In the genomic region with DNA sequence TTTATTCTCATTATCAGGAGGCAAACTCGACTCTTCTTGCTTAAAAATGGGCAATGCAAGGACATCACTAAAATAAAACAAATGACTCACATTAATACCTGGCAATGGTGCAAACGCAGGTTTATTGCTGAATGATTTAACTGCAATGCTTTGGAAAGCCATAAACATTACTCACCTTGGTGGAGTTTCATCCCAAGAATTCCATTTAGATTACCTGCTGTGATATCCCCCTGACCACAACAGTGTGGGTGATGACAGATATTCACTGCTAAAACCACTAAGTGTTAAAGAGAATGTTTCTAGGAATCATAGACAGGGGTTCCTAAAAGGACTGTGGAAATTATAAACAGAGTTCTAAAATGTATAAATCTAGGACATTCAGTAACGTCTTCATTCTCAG, we compare ENCODE assay signal across 19 cellular contexts. TPM values are rescaled to one million over a fixed set of nuclear protein-coding genes. Genes with fewer than 3 reads are reported as not detected.
DNase-seq lines count a peak whose midpoint lies in the region; ATAC-seq, FAIRE-seq and TF ChIP-seq lines count a peak whose summit lies in the region.
"Had no signal": no experiment of that assay in that cellular context is flagged by ENCODE, and none has a peak within 500 bp of the region (broad histone marks: within the 10 kb centered on the region; RNA-seq: fewer than 3 reads in every experiment).

No MANE protein-coding gene starts in this region.

- H3K36me3 Mint-ChIP-seq in MCF 10A (ENCODE audit: insufficient read depth, unreplicated experiment) = peaks cover 28% of the 10 kb centered on the region

- intact Hi-C loops in MCF 10A (cut with micrococcal nuclease) = no loop called here
- intact Hi-C loops in breast epithelium (cut with DNase I; ENCODE audit: low total_unique reads) = loop anchor here (10.0 kb wide), 1 partner anchor 226 kb away; a partner anchor contains a TSS

- peaks cover 8% of the 10 kb centered on the region for H3K4me1 Mint-ChIP-seq in MCF 10A (ENCODE audit: insufficient read depth, unreplicated experiment)
- H3K4me1 Mint-ChIP-seq: neural crest cell had no signal

- FAIRE-seq in RCC 7860 (lab: Jason Lieb, UNC) (peak; percentile 97), urothelium cell line (lab: Jason Lieb, UNC) (no peak)
- FAIRE-seq: TTC549 had no signal

- H3K27ac Mint-ChIP-seq in MCF 10A (ENCODE audit: low read depth, unreplicated experiment) = peak overlapping the region; percentile 71
- H3K27ac Mint-ChIP-seq: activated CD8-positive, alpha-beta memory T cell treated with anti-CD3 and anti-CD28 coated beads, Interleukin-2, amount 10 ng/mL, durations not matched to agents 7 days and 5 days had no signal

- no peaks in the 10 kb centered on the region for H3K27me3 Mint-ChIP-seq in MCF 10A (ENCODE audit: insufficient read depth, unreplicated experiment)
- H3K27me3 Mint-ChIP-seq: activated CD8-positive, alpha-beta memory T cell treated with anti-CD3 and anti-CD28 coated beads, Interleukin-2, amount 10 ng/mL, durations not matched to agents 7 days and 5 days had no signal

- H3K4me3 ChIP-seq in breast epithelium (no peak overlapping the region), fibroblast of mammary gland (ENCODE audit: control insufficient read depth, low read depth, low read length) (no peak overlapping the region)
- H3K4me3 ChIP-seq: lung, Peyer's patch, thyroid gland had no signal

- no peak for ATAC-seq in HG03139 (IDR thresholded peaks at IDR 0.05; ENCODE audit: unreplicated experiment)
- ATAC-seq: activated CD8-positive, alpha-beta memory T cell treated with anti-CD3 and anti-CD28 coated beads, Interleukin-2, amount 10 ng/mL, durations not matched to agents 7 days and 5 days had no signal

- H3K9me3 ChIP-seq in breast epithelium = no peaks in the 10 kb centered on the region
- H3K9me3 ChIP-seq: Peyer's patch, thyroid gland had no signal

- no peak for TF ChIP-seq POLR2A in breast epithelium (IDR thresholded peaks at IDR 0.05)

- POLR2A ChIA-PET in MCF 10A (lab: Yijun Ruan, JAX) = interaction anchor here (0.7 to 2.1 kb wide), 6 partner anchors 9 to 120 kb away, joined by 3 to 7 read pairs (median 3); a partner anchor contains a TSS

- DNase-seq in MCF 10A (ENCODE audit: unreplicated experiment) (peak; percentile 87), breast epithelium (ENCODE audit: low spot score in 2 of 2) (no peak), RCC 7860 (ENCODE audit: low spot score) (peak; percentile 90), fibroblast of mammary gland (ENCODE audit: low read depth) (peak; percentile 49), urothelium cell line (ENCODE audit: low spot score) (peak; percentile 81), amniotic stem cell (lab: John Stamatoyannopoulos, UW) (no peak), NCI-H2081 treated with DMSO at 0.1 percent for 48 hours (lab: John Stamatoyannopoulos, UW) (no peak)
- DNase-seq: activated CD8-positive, alpha-beta memory T cell treated with anti-CD3 and anti-CD28 coated beads, Interleukin-2, amount 10 ng/mL, durations not matched to agents 7 days and 5 days; activated naive CD4-positive, alpha-beta T cell treated with anti-CD3 and anti-CD28 coated beads, Interleukin-2, amount 50 U/mL, for 16 hours; cerebellar nuclear complex; erythroblast; NCI-H1105; NCI-H446 treated with DMSO at 0.1 percent for 48 hours; Peyer's patch; thyroid gland had no signal

- no peaks in the 10 kb centered on the region for H3K36me3 ChIP-seq in breast epithelium

- BruUV-seq in MCF 10A (replicated peaks; lab: Mats Ljungman, UMichigan) = no TSS peak

- no peaks in the 10 kb centered on the region for H3K27me3 ChIP-seq in breast epithelium
- H3K27me3 ChIP-seq: Peyer's patch, thyroid gland had no signal

- no peak for TF ChIP-seq CTCF in MCF 10A (IDR thresholded peaks at IDR 0.05; ENCODE audit: unreplicated experiment)
- TF ChIP-seq CTCF in breast epithelium (IDR thresholded peaks at IDR 0.05) = no peak
- TF ChIP-seq CTCF in fibroblast of mammary gland (conservative IDR thresholded peaks at IDR 0.05; ENCODE audit: control insufficient read depth, insufficient read depth, low read depth, low read length) = no peak

- H3K4me1 ChIP-seq in breast epithelium = no peaks in the 10 kb centered on the region
- H3K4me1 ChIP-seq: Peyer's patch, thyroid gland had no signal

- H3K9me3 Mint-ChIP-seq in MCF 10A (ENCODE audit: unreplicated experiment) = no peaks in the 10 kb centered on the region
- H3K9me3 Mint-ChIP-seq: neural crest cell had no signal

- CTCF ChIA-PET in MCF 10A (lab: Yijun Ruan, JAX) = no interaction called here

- peak overlapping the region; percentile 43 for H3K4me3 Mint-ChIP-seq in MCF 10A (ENCODE audit: unreplicated experiment)
- H3K4me3 Mint-ChIP-seq: activated CD8-positive, alpha-beta memory T cell treated with anti-CD3 and anti-CD28 coated beads, Interleukin-2, amount 10 ng/mL, durations not matched to agents 7 days and 5 days; neural crest cell had no signal

- no peak overlapping the region for H3K27ac ChIP-seq in breast epithelium
- H3K27ac ChIP-seq: Peyer's patch, thyroid gland had no signal

RNA-seq across cellular contexts. Expression of a gene that starts 35.3 kb away (rescaled TPM):
- total RNA-seq in MCF 10A (2022) (41.4 and 46.3 TPM in 2 replicates), breast epithelium (10 to 100 TPM; 20.2 to 37.3 (median 35.7) TPM)

RNA-seq across cellular contexts. Expression of a gene that starts 54.2 kb away (rescaled TPM):
- 31.5 and 34.9 TPM in 2 replicates for total RNA-seq in MCF 10A (2022)
- 10 to 100 TPM; 14.6 to 22.1 (median 16.4) TPM for total RNA-seq in breast epithelium

Comparison
In these comparisons a context has a peak if more than half of its experiments do, and no peak if none do; other contexts are left out.
1. DNase-seq: peak in MCF 10A (single experiment), RCC 7860 (single experiment), fibroblast of mammary gland (single experiment) and urothelium cell line (single experiment); none in breast epithelium (0 of 2), amniotic stem cell (single experiment) and NCI-H2081 treated with DMSO at 0.1 percent for 48 hours (single experiment).